In genomic region chr2:152718047-152718908, GRCh38 we compare ENCODE assay signal across 8 cellular contexts. TPM values are rescaled to one million over a fixed set of nuclear protein-coding genes. Genes with fewer than 3 reads are reported as not detected.
DNase-seq lines count a peak whose midpoint lies in the region; ATAC-seq and TF ChIP-seq lines count a peak whose summit lies in the region.

TSS of gene ARL6IP6 (plus strand) at chr2:152718620. CDS start at chr2:152718625, 5 bp downstream.

- 0 to 1% methylated on average over 88 of the region's 88 CpGs for WGBS in heart right ventricle, 2 donors
- WGBS in upper lobe of left lung, 2 donors: 0 to 2% methylated on average over 59 to 88 of the region's 88 CpGs

- H3K4me3 ChIP-seq in heart right ventricle (peak within 1 kb of the TSS; percentile 60 to 97 (median 88)), upper lobe of left lung (peak within 1 kb of the TSS; percentile 63 to 90 (median 84))

- H3K27ac Mint-ChIP-seq in T-helper 1 cell treated with Interleukin-12 subunit alpha and Interleukin-12 subunit beta and Interleukin-4 antibody, amounts not matched to agents 30 μg/mL and 1 μg/mL, for 36 hours: peak within 1 kb of the TSS; percentile 96

- H3K9me3 ChIP-seq in heart right ventricle (no peaks in the 10 kb centered on the region), upper lobe of left lung (no peaks in the 10 kb centered on the region)

- DNase-seq in NCI-H1694 treated with DMSO at 0.1 percent for 48 hours (lab: John Stamatoyannopoulos, UW) (peak; percentile 91), amniotic stem cell (lab: John Stamatoyannopoulos, UW) (peak; percentile 85), heart right ventricle (peak; percentile 92 to 94), posterior vena cava (ENCODE audit: low spot score) (peak; percentile 98), upper lobe of left lung (peak; percentile 94 to 98)

- peak within 1 kb of the TSS; percentile 99 for H3K4me3 Mint-ChIP-seq in T-helper 1 cell treated with Interleukin-12 subunit alpha and Interleukin-12 subunit beta and Interleukin-4 antibody, amounts not matched to agents 30 μg/mL and 1 μg/mL, for 36 hours

- ATAC-seq in GM18499 (IDR thresholded peaks at IDR 0.05; ENCODE audit: insufficient read depth, unreplicated experiment): peak; percentile 55
- peak; percentile 66 for ATAC-seq in HG02938 (IDR thresholded peaks at IDR 0.05; ENCODE audit: unreplicated experiment)
- ATAC-seq in heart right ventricle: peak; percentile 88 to 94 (median 90)
- ATAC-seq in upper lobe of left lung (ENCODE audit: low FRiP score in 2 of 2): peak; percentile 95

- peaks cover 45% of the 10 kb centered on the region for H3K4me1 Mint-ChIP-seq in T-helper 1 cell treated with Interleukin-12 subunit alpha and Interleukin-12 subunit beta and Interleukin-4 antibody, amounts not matched to agents 30 μg/mL and 1 μg/mL, for 36 hours (ENCODE audit: low read depth)

- no peak for TF ChIP-seq EP300 in upper lobe of left lung (IDR thresholded peaks at IDR 0.05)

- H3K36me3 ChIP-seq in heart right ventricle (peaks cover 0 to 45% (median 5%) of the 10 kb centered on the region in 9 donors), upper lobe of left lung (peaks cover 0 to 22% (median 2%) of the 10 kb centered on the region in 4 donors)

- no peaks in the 10 kb centered on the region for H3K9me3 Mint-ChIP-seq in T-helper 1 cell treated with Interleukin-12 subunit alpha and Interleukin-12 subunit beta and Interleukin-4 antibody, amounts not matched to agents 30 μg/mL and 1 μg/mL, for 36 hours

- H3K27ac ChIP-seq in heart right ventricle (peak within 1 kb of the TSS; percentile 86 to 99 (median 98)), upper lobe of left lung (peak within 1 kb of the TSS; percentile 95 to 99 (median 98))

- H3K4me1 ChIP-seq in heart right ventricle: peaks cover 0 to 57% (median 37%) of the 10 kb centered on the region in 9 donors
- peaks cover 31 to 46% (median 38%) of the 10 kb centered on the region in 4 donors for H3K4me1 ChIP-seq in upper lobe of left lung

- H3K27me3 Mint-ChIP-seq in T-helper 1 cell treated with Interleukin-12 subunit alpha and Interleukin-12 subunit beta and Interleukin-4 antibody, amounts not matched to agents 30 μg/mL and 1 μg/mL, for 36 hours (ENCODE audit: low read depth): no peaks in the 10 kb centered on the region

- TF ChIP-seq CTCF in heart right ventricle (IDR thresholded peaks at IDR 0.05): peak in 1 of 9 donors; percentile 2
- TF ChIP-seq CTCF in upper lobe of left lung (IDR thresholded peaks at IDR 0.05): no peak

- TF ChIP-seq POLR2A in upper lobe of left lung (IDR thresholded peaks at IDR 0.05): peak in 3 of 4 donors; percentile 72 to 89 (median 84)

- H3K36me3 Mint-ChIP-seq in T-helper 1 cell treated with Interleukin-12 subunit alpha and Interleukin-12 subunit beta and Interleukin-4 antibody, amounts not matched to agents 30 μg/mL and 1 μg/mL, for 36 hours (ENCODE audit: low read depth): peaks cover 28% of the 10 kb centered on the region

- H3K27me3 ChIP-seq in heart right ventricle (no peaks in the 10 kb centered on the region), upper lobe of left lung (no peaks in the 10 kb centered on the region)

- intact Hi-C loops in heart right ventricle (cut with DNase I): loop anchor here in 2 of 10 donors (5.0 kb wide), 1 partner anchor 541 kb away; the partner anchor contains the start of gene STAM2 (in 2 of the 2)
- intact Hi-C loops in posterior vena cava (cut with DNase I): loop anchor here in 1 of 2 donors (5.0 kb wide), 1 partner anchor 846 kb away; no protein-coding TSS in a partner anchor

RNA-seq across cellular contexts. Expression of gene ARL6IP6, which starts in this region (rescaled TPM):
- total RNA-seq in heart right ventricle: 1 to 10 TPM; 4.8 to 8.1 (median 6.8) TPM
- 1 to 10 TPM; 4.1 to 7.3 TPM for polyA plus RNA-seq in heart right ventricle
- 10 to 100 TPM; 10.3 to 12.9 TPM for total RNA-seq in posterior vena cava
- 10 to 100 TPM in 5 of 6 donors, 1 to 10 TPM in 1; 7.5 to 27.4 (median 20.0) TPM for total RNA-seq in upper lobe of left lung

Comparison
In these comparisons a context has a peak if more than half of its experiments do, and no peak if none do; other contexts are left out.
1. Peak in every context shown above with its lines: DNase-seq, ATAC-seq, H3K4me3 ChIP-seq and H3K27ac ChIP-seq.